ENCODE assay signal across 7 cellular contexts in genomic region chr16:30351586-30352419, GRCh38. TPM values are rescaled to one million over a fixed set of nuclear protein-coding genes. Genes with fewer than 3 reads are reported as not detected.
DNase-seq lines count a peak whose midpoint lies in the region; ATAC-seq, FAIRE-seq and TF ChIP-seq lines count a peak whose summit lies in the region.

No MANE protein-coding gene starts in this region.

- POLR2A ChIA-PET in HepG2 (lab: Yijun Ruan, JAX): interaction anchor here (1.3 to 1.6 kb wide), 5 partner anchors 10 to 58 kb away, joined by 3 to 6 read pairs (median 4); no protein-coding TSS in a partner anchor

- no peak for TF ChIP-seq RAD21 in HepG2 (CRISPR knock-in tag; IDR thresholded peaks at IDR 0.05)

- no peak for ATAC-seq in HepG2
- peak; percentile 51 for ATAC-seq in thoracic aorta (ENCODE audit: insufficient number of reproducible peaks, low FRiP score, low read depth)
- ATAC-seq in GM21390 (IDR thresholded peaks at IDR 0.05; ENCODE audit: unreplicated experiment): no peak

- no peak; a peak in 2 of 4 replicates for TF ChIP-seq POLR2A in HepG2 (IDR thresholded peaks at IDR 0.05; ENCODE audit: insufficient read depth in 1 of 2, low read depth in 2 of 2, low read length in 2 of 2)

- no peak overlapping the region for H2AFZ ChIP-seq in HepG2 (ENCODE audit: low read length)

- intact Hi-C loops in HepG2 (cut with micrococcal nuclease; ENCODE audit: unreplicated experiment): no loop called here

- H3K27ac ChIP-seq in brain microvascular endothelial cell: peak overlapping the region; percentile 51
- H3K27ac ChIP-seq in HepG2 (ENCODE audit: extremely low read length, insufficient read depth, low read length): no peak overlapping the region
- H3K27ac ChIP-seq in thoracic aorta: peak overlapping the region; percentile 57 to 95

- peaks cover 45% of the 10 kb centered on the region for H3K36me3 ChIP-seq in brain microvascular endothelial cell (replicated peaks)
- H3K36me3 ChIP-seq in HepG2 (replicated peaks in 1 of 2; ENCODE audit: control insufficient read depth in 1 of 2, insufficient read depth in 2 of 2, low read length in 2 of 2): peaks cover 4 to 29% of the 10 kb centered on the region in 2 experiments
- H3K36me3 ChIP-seq in thoracic aorta: peaks cover 32% of the 10 kb centered on the region

- BruUV-seq in HepG2 (replicated peaks; lab: Mats Ljungman, UMichigan): no TSS peak

- 95% methylated on average over 10 of the region's 11 CpGs for WGBS in HepG2 (ENCODE audit: low lambda C conversion rate)

- no peak for FAIRE-seq in HepG2 (lab: Jason Lieb, UNC)

- DNase-seq in M059J (ENCODE audit: low read depth) (peak; percentile 94), brain microvascular endothelial cell (peak; percentile 59), HepG2 (ENCODE audit: low spot score) (no peak), thoracic aorta (ENCODE audit: low spot score) (peak; percentile 70), CD1c-positive myeloid dendritic cell (ENCODE audit: extremely low spot score) (no peak), NCI-H2107 treated with DMSO at 0.1 percent for 48 hours (lab: John Stamatoyannopoulos, UW; ENCODE audit: unreplicated experiment) (no peak)

- no peaks in the 10 kb centered on the region for H4K20me1 ChIP-seq in HepG2 (ENCODE audit: insufficient read depth, low read length)

- CTCF ChIA-PET in HepG2 (lab: Yijun Ruan, JAX; ENCODE audit: low intra/inter-chr PET ratio, low total read pairs): interaction anchor here (0.8 to 2.4 kb wide), 2 partner anchors 17 to 57 kb away, joined by 3 to 10 read pairs; no protein-coding TSS in a partner anchor

- H3K9me3 ChIP-seq in HepG2 (ENCODE audit: low read length) (no peaks in the 10 kb centered on the region), thoracic aorta (no peaks in the 10 kb centered on the region)

- TF ChIP-seq CTCF in brain microvascular endothelial cell (IDR thresholded peaks at IDR 0.05; ENCODE audit: low read depth, low read length, missing control alignments) (no peak), HepG2 (CRISPR knock-in tag; IDR thresholded peaks at IDR 0.05) (no peak), thoracic aorta (IDR thresholded peaks at IDR 0.05) (no peak)

- TF ChIP-seq EP300 in HepG2 (IDR thresholded peaks at IDR 0.05; ENCODE audit: low read depth in 2 of 2, low read length in 2 of 2): no peak
- TF ChIP-seq EP300 in HepG2 (CRISPR knock-in tag; IDR thresholded peaks at IDR 0.05; ENCODE audit: borderline replicate concordance): no peak

- H3K4me3 ChIP-seq in brain microvascular endothelial cell (ENCODE audit: low read depth, low read length) (no peak overlapping the region), HepG2 (replicated peaks in 1 of 3; ENCODE audit: insufficient read depth in 1 of 3, low read depth in 2 of 3, low read length in 3 of 3) (no peak overlapping the region), thoracic aorta (no peak overlapping the region)

- in situ Hi-C loops in brain microvascular endothelial cell (cut with HindIII; ENCODE audit: low pct_ligation_motif_present, low sequenced_read_pairs) (no loop called here), HepG2 (cut with HindIII; ENCODE audit: extremely low pct_ligation_motif_present, low pct_unique_long_range_greater_than_20kb) (loop anchor here (10.0 kb wide), 1 partner anchor 263 kb away; the partner anchor contains the start of gene ZNF689)

- H3K4me1 ChIP-seq in HepG2 (ENCODE audit: insufficient read depth, low read length) (peaks cover 47% of the 10 kb centered on the region), thoracic aorta (ENCODE audit: control insufficient read depth in 1 of 2, low read depth in 2 of 2) (peaks cover 28 to 49% of the 10 kb centered on the region in 2 donors)

- peaks cover 22% of the 10 kb centered on the region for H3K79me2 ChIP-seq in HepG2 (ENCODE audit: insufficient read depth, low read length)

- H3K27me3 ChIP-seq in brain microvascular endothelial cell (replicated peaks) (no peaks in the 10 kb centered on the region), HepG2 (ENCODE audit: control insufficient read depth in 1 of 2, insufficient read depth in 2 of 2, low read length in 2 of 2) (no peaks in the 10 kb centered on the region; a peak in 1 of 5 replicates), thoracic aorta (replicated peaks; ENCODE audit: insufficient read depth) (no peaks in the 10 kb centered on the region)

- H3K9ac ChIP-seq in HepG2 (ENCODE audit: insufficient read depth, low read depth, low read length): no peak overlapping the region

- no peak overlapping the region for H3K4me2 ChIP-seq in HepG2 (ENCODE audit: low read depth, low read length)

RNA-seq across cellular contexts. Expression of gene CD2BP2, which starts 3.3 kb away (rescaled TPM):
- total RNA-seq in M059J (2014; rRNA removed; shearing (Covaris generic)): 34.8 and 64.7 TPM in 2 replicates
- 54.6 and 69.9 TPM in 2 replicates for total RNA-seq in HepG2 (2016; rRNA removed; fragmentation: Illumina TruSeq; extraction: Trizol)
- total RNA-seq in HepG2 (2016; cell fraction: cytosol; rRNA removed; fragmentation: Illumina TruSeq; extraction: Trizol; ENCODE audit: low read depth): 7.2 and 8.0 TPM in 2 replicates
- 57.2 and 72.6 TPM in 2 replicates for total RNA-seq in HepG2 (2016; cell fraction: insoluble cytoplasmic fraction; rRNA removed; fragmentation: Illumina TruSeq; extraction: Trizol)
- 18.8 and 20.2 TPM in 2 replicates for total RNA-seq in HepG2 (2016; cell fraction: membrane; rRNA removed; fragmentation: Illumina TruSeq; extraction: Trizol)
- 24.2 and 28.9 TPM in 2 replicates for total RNA-seq in HepG2 (2016; cell fraction: nucleus; rRNA removed; fragmentation: Illumina TruSeq; extraction: Trizol)
- 24.9 and 27.3 TPM in 2 replicates for polyA plus RNA-seq in HepG2 (2011; rRNA removed)
- 26.5 and 26.7 TPM in 2 replicates for polyA plus RNA-seq in HepG2 (2011; cell fraction: cytosol; rRNA removed)
- polyA plus RNA-seq in HepG2 (2011; cell fraction: nucleus; rRNA removed): 52.6 and 55.8 TPM in 2 replicates
- polyA plus RNA-seq in HepG2 (2012): 25.0 and 28.0 TPM in 2 replicates
- 8.5 and 10.2 TPM in 2 replicates for polyA plus RNA-seq in HepG2 (2016; cell fraction: cytosol; fragmentation: Illumina TruSeq; extraction: Trizol; ENCODE audit: low read depth)
- 76.1 and 78.5 TPM in 2 replicates for polyA plus RNA-seq in HepG2 (2016; cell fraction: insoluble cytoplasmic fraction; fragmentation: Illumina TruSeq; extraction: Trizol; ENCODE audit: low read depth)
- 16.5 and 17.6 TPM in 2 replicates for polyA plus RNA-seq in HepG2 (2016; cell fraction: membrane; fragmentation: Illumina TruSeq; extraction: Trizol; ENCODE audit: low read depth)
- polyA plus RNA-seq in HepG2 (2016; cell fraction: nucleus; fragmentation: Illumina TruSeq; extraction: Trizol; ENCODE audit: insufficient read depth, low read depth): 49.1 and 51.4 TPM in 2 replicates
- 21.5 and 32.4 TPM in 2 replicates for polyA minus RNA-seq in HepG2 (2011; rRNA and poly(A)+ RNA removed; ENCODE audit: low replicate concordance)
- polyA minus RNA-seq in HepG2 (2011; cell fraction: cytosol; rRNA and poly(A)+ RNA removed): 8.9 and 11.3 TPM in 2 replicates
- 14.0 and 20.5 TPM in 2 replicates for polyA minus RNA-seq in HepG2 (2011; cell fraction: nucleus; rRNA and poly(A)+ RNA removed)
- 10 to 100 TPM; 31.4 to 52.0 TPM for total RNA-seq in thoracic aorta

RNA-seq across cellular contexts. Expression of gene TBC1D10B, which starts 18.5 kb away (rescaled TPM):
- 25.6 and 45.1 TPM in 2 replicates for total RNA-seq in M059J (2014; rRNA removed; shearing (Covaris generic))
- total RNA-seq in HepG2 (2016; rRNA removed; fragmentation: Illumina TruSeq; extraction: Trizol): 20.8 and 24.8 TPM in 2 replicates
- total RNA-seq in HepG2 (2016; cell fraction: cytosol; rRNA removed; fragmentation: Illumina TruSeq; extraction: Trizol; ENCODE audit: low read depth): 8.6 and 8.9 TPM in 2 replicates
- total RNA-seq in HepG2 (2016; cell fraction: insoluble cytoplasmic fraction; rRNA removed; fragmentation: Illumina TruSeq; extraction: Trizol): 16.6 and 24.3 TPM in 2 replicates
- 26.7 and 28.1 TPM in 2 replicates for total RNA-seq in HepG2 (2016; cell fraction: membrane; rRNA removed; fragmentation: Illumina TruSeq; extraction: Trizol)
- total RNA-seq in HepG2 (2016; cell fraction: nucleus; rRNA removed; fragmentation: Illumina TruSeq; extraction: Trizol): 15.5 and 19.2 TPM in 2 replicates
- 15.7 and 16.4 TPM in 2 replicates for polyA plus RNA-seq in HepG2 (2011; rRNA removed)
- 18.9 and 22.7 TPM in 2 replicates for polyA plus RNA-seq in HepG2 (2011; cell fraction: cytosol; rRNA removed)
- 33.2 and 34.9 TPM in 2 replicates for polyA plus RNA-seq in HepG2 (2011; cell fraction: nucleus; rRNA removed)
- 25.6 and 28.2 TPM in 2 replicates for polyA plus RNA-seq in HepG2 (2012)
- 8.5 and 9.1 TPM in 2 replicates for polyA plus RNA-seq in HepG2 (2016; cell fraction: cytosol; fragmentation: Illumina TruSeq; extraction: Trizol; ENCODE audit: low read depth)
- polyA plus RNA-seq in HepG2 (2016; cell fraction: insoluble cytoplasmic fraction; fragmentation: Illumina TruSeq; extraction: Trizol; ENCODE audit: low read depth): 22.6 and 31.2 TPM in 2 replicates
- 21.4 and 25.0 TPM in 2 replicates for polyA plus RNA-seq in HepG2 (2016; cell fraction: membrane; fragmentation: Illumina TruSeq; extraction: Trizol; ENCODE audit: low read depth)
- polyA plus RNA-seq in HepG2 (2016; cell fraction: nucleus; fragmentation: Illumina TruSeq; extraction: Trizol; ENCODE audit: insufficient read depth, low read depth): 36.3 and 37.8 TPM in 2 replicates
- 31.9 and 51.8 TPM in 2 replicates for polyA minus RNA-seq in HepG2 (2011; rRNA and poly(A)+ RNA removed; ENCODE audit: low replicate concordance)
- polyA minus RNA-seq in HepG2 (2011; cell fraction: cytosol; rRNA and poly(A)+ RNA removed): 20.0 and 23.4 TPM in 2 replicates
- polyA minus RNA-seq in HepG2 (2011; cell fraction: nucleus; rRNA and poly(A)+ RNA removed): 15.0 and 15.1 TPM in 2 replicates
- 10 to 100 TPM; 34.5 TPM for total RNA-seq in thoracic aorta

RNA-seq across cellular contexts. Expression of gene MYL11, which starts 22.8 kb away (rescaled TPM):
- not detected in 2 replicates for total RNA-seq in M059J (2014; rRNA removed; shearing (Covaris generic))
- total RNA-seq in HepG2 (2016; rRNA removed; fragmentation: Illumina TruSeq; extraction: Trizol): not detected in 2 replicates
- total RNA-seq in HepG2 (2016; cell fraction: cytosol; rRNA removed; fragmentation: Illumina TruSeq; extraction: Trizol; ENCODE audit: low read depth): not detected in 2 replicates
- not detected in 2 replicates for total RNA-seq in HepG2 (2016; cell fraction: insoluble cytoplasmic fraction; rRNA removed; fragmentation: Illumina TruSeq; extraction: Trizol)
- 0.62 TPM in 1 of 2 replicates, not detected in the other for total RNA-seq in HepG2 (2016; cell fraction: membrane; rRNA removed; fragmentation: Illumina TruSeq; extraction: Trizol)
- not detected in 2 replicates for total RNA-seq in HepG2 (2016; cell fraction: nucleus; rRNA removed; fragmentation: Illumina TruSeq; extraction: Trizol)
- polyA plus RNA-seq in HepG2 (2011; rRNA removed): not detected in 2 replicates
- not detected in 2 replicates for polyA plus RNA-seq in HepG2 (2011; cell fraction: cytosol; rRNA removed)
- polyA plus RNA-seq in HepG2 (2011; cell fraction: nucleus; rRNA removed): not detected in 2 replicates
- not detected in 2 replicates for polyA plus RNA-seq in HepG2 (2012)
- polyA plus RNA-seq in HepG2 (2016; cell fraction: cytosol; fragmentation: Illumina TruSeq; extraction: Trizol; ENCODE audit: low read depth): 0.72 and 1.3 TPM in 2 replicates
- polyA plus RNA-seq in HepG2 (2016; cell fraction: insoluble cytoplasmic fraction; fragmentation: Illumina TruSeq; extraction: Trizol; ENCODE audit: low read depth): not detected in 2 replicates
- polyA plus RNA-seq in HepG2 (2016; cell fraction: membrane; fragmentation: Illumina TruSeq; extraction: Trizol; ENCODE audit: low read depth): 0.87 TPM in 1 of 2 replicates, not detected in the other
- not detected in 2 replicates for polyA plus RNA-seq in HepG2 (2016; cell fraction: nucleus; fragmentation: Illumina TruSeq; extraction: Trizol; ENCODE audit: insufficient read depth, low read depth)
- not detected in 2 replicates for polyA minus RNA-seq in HepG2 (2011; rRNA and poly(A)+ RNA removed; ENCODE audit: low replicate concordance)
- not detected in 2 replicates for polyA minus RNA-seq in HepG2 (2011; cell fraction: cytosol; rRNA and poly(A)+ RNA removed)
- not detected in 2 replicates for polyA minus RNA-seq in HepG2 (2011; cell fraction: nucleus; rRNA and poly(A)+ RNA removed)
- total RNA-seq in thoracic aorta: under 1 TPM in 1 of 2 donors, not detected in 1; 0.81 TPM

RNA-seq across cellular contexts. Expression of gene SEPTIN1, which starts 30.6 kb away (rescaled TPM):
- total RNA-seq in M059J (2014; rRNA removed; shearing (Covaris generic)): 0.17 TPM in 1 of 2 replicates, not detected in the other
- total RNA-seq in HepG2 (2016; rRNA removed; fragmentation: Illumina TruSeq; extraction: Trizol): 0.18 and 0.27 TPM in 2 replicates
- 0.18 and 0.51 TPM in 2 replicates for total RNA-seq in HepG2 (2016; cell fraction: cytosol; rRNA removed; fragmentation: Illumina TruSeq; extraction: Trizol; ENCODE audit: low read depth)
- total RNA-seq in HepG2 (2016; cell fraction: insoluble cytoplasmic fraction; rRNA removed; fragmentation: Illumina TruSeq; extraction: Trizol): 0.17 and 0.18 TPM in 2 replicates
- 0.28 and 0.68 TPM in 2 replicates for total RNA-seq in HepG2 (2016; cell fraction: membrane; rRNA removed; fragmentation: Illumina TruSeq; extraction: Trizol)
- not detected in 2 replicates for total RNA-seq in HepG2 (2016; cell fraction: nucleus; rRNA removed; fragmentation: Illumina TruSeq; extraction: Trizol)
- polyA plus RNA-seq in HepG2 (2011; rRNA removed): 0.67 and 0.94 TPM in 2 replicates
- 0.56 and 0.76 TPM in 2 replicates for polyA plus RNA-seq in HepG2 (2011; cell fraction: cytosol; rRNA removed)
- polyA plus RNA-seq in HepG2 (2011; cell fraction: nucleus; rRNA removed): 1.0 and 1.3 TPM in 2 replicates
- 1.1 and 1.7 TPM in 2 replicates for polyA plus RNA-seq in HepG2 (2012)
- 4.2 and 4.6 TPM in 2 replicates for polyA plus RNA-seq in HepG2 (2016; cell fraction: cytosol; fragmentation: Illumina TruSeq; extraction: Trizol; ENCODE audit: low read depth)
- 0.76 and 0.85 TPM in 2 replicates for polyA plus RNA-seq in HepG2 (2016; cell fraction: insoluble cytoplasmic fraction; fragmentation: Illumina TruSeq; extraction: Trizol; ENCODE audit: low read depth)
- 3.3 and 3.8 TPM in 2 replicates for polyA plus RNA-seq in HepG2 (2016; cell fraction: membrane; fragmentation: Illumina TruSeq; extraction: Trizol; ENCODE audit: low read depth)
- 0.65 and 1.1 TPM in 2 replicates for polyA plus RNA-seq in HepG2 (2016; cell fraction: nucleus; fragmentation: Illumina TruSeq; extraction: Trizol; ENCODE audit: insufficient read depth, low read depth)
- polyA minus RNA-seq in HepG2 (2011; rRNA and poly(A)+ RNA removed; ENCODE audit: low replicate concordance): 0.24 TPM in 1 of 2 replicates, not detected in the other
- not detected in 2 replicates for polyA minus RNA-seq in HepG2 (2011; cell fraction: cytosol; rRNA and poly(A)+ RNA removed)
- polyA minus RNA-seq in HepG2 (2011; cell fraction: nucleus; rRNA and poly(A)+ RNA removed): 0.13 TPM in 1 of 2 replicates, not detected in the other
- total RNA-seq in thoracic aorta: 1 to 10 TPM; 3.0 to 4.2 TPM

RNA-seq across cellular contexts. Expression of gene ZNF48, which starts 43.4 kb away (rescaled TPM):
- 5.9 and 10.6 TPM in 2 replicates for total RNA-seq in M059J (2014; rRNA removed; shearing (Covaris generic))
- 10.9 and 12.3 TPM in 2 replicates for total RNA-seq in HepG2 (2016; rRNA removed; fragmentation: Illumina TruSeq; extraction: Trizol)
- total RNA-seq in HepG2 (2016; cell fraction: cytosol; rRNA removed; fragmentation: Illumina TruSeq; extraction: Trizol; ENCODE audit: low read depth): 2.3 and 2.9 TPM in 2 replicates
- 10.9 and 12.6 TPM in 2 replicates for total RNA-seq in HepG2 (2016; cell fraction: insoluble cytoplasmic fraction; rRNA removed; fragmentation: Illumina TruSeq; extraction: Trizol)
- total RNA-seq in HepG2 (2016; cell fraction: membrane; rRNA removed; fragmentation: Illumina TruSeq; extraction: Trizol): 8.8 and 8.9 TPM in 2 replicates
- total RNA-seq in HepG2 (2016; cell fraction: nucleus; rRNA removed; fragmentation: Illumina TruSeq; extraction: Trizol): 5.4 and 7.9 TPM in 2 replicates
- polyA plus RNA-seq in HepG2 (2011; rRNA removed): 9.9 and 11.7 TPM in 2 replicates
- 7.8 and 10.1 TPM in 2 replicates for polyA plus RNA-seq in HepG2 (2011; cell fraction: cytosol; rRNA removed)
- polyA plus RNA-seq in HepG2 (2011; cell fraction: nucleus; rRNA removed): 9.4 and 11.4 TPM in 2 replicates
- 7.7 and 10.5 TPM in 2 replicates for polyA plus RNA-seq in HepG2 (2012)
- 2.1 and 2.6 TPM in 2 replicates for polyA plus RNA-seq in HepG2 (2016; cell fraction: cytosol; fragmentation: Illumina TruSeq; extraction: Trizol; ENCODE audit: low read depth)
- polyA plus RNA-seq in HepG2 (2016; cell fraction: insoluble cytoplasmic fraction; fragmentation: Illumina TruSeq; extraction: Trizol; ENCODE audit: low read depth): 11.0 and 11.9 TPM in 2 replicates
- 5.4 and 6.0 TPM in 2 replicates for polyA plus RNA-seq in HepG2 (2016; cell fraction: membrane; fragmentation: Illumina TruSeq; extraction: Trizol; ENCODE audit: low read depth)
- 11.3 and 12.2 TPM in 2 replicates for polyA plus RNA-seq in HepG2 (2016; cell fraction: nucleus; fragmentation: Illumina TruSeq; extraction: Trizol; ENCODE audit: insufficient read depth, low read depth)
- polyA minus RNA-seq in HepG2 (2011; rRNA and poly(A)+ RNA removed; ENCODE audit: low replicate concordance): 7.6 and 12.0 TPM in 2 replicates
- 4.8 and 5.3 TPM in 2 replicates for polyA minus RNA-seq in HepG2 (2011; cell fraction: cytosol; rRNA and poly(A)+ RNA removed)
- 4.1 and 5.0 TPM in 2 replicates for polyA minus RNA-seq in HepG2 (2011; cell fraction: nucleus; rRNA and poly(A)+ RNA removed)
- 10 to 100 TPM; 10.9 to 11.1 TPM for total RNA-seq in thoracic aorta

Comparison
In these comparisons a context has a peak if more than half of its experiments do, and no peak if none do; other contexts are left out.
1. DNase-seq: peak in M059J (single experiment), brain microvascular endothelial cell (single experiment) and thoracic aorta (single experiment); none in HepG2 (single experiment), CD1c-positive myeloid dendritic cell (single experiment) and NCI-H2107 treated with DMSO at 0.1 percent for 48 hours (single experiment).